8 cellular contexts compared by ENCODE assay signal in genomic region chr4:75698162-75698962, GRCh38. TPM values are rescaled to one million over a fixed set of nuclear protein-coding genes. Genes with fewer than 3 reads are reported as not detected.
DNase-seq lines count a peak whose midpoint lies in the region; ATAC-seq and TF ChIP-seq lines count a peak whose summit lies in the region.

No MANE protein-coding gene starts in this region.

- H3K4me1 ChIP-seq in OCI-LY7 (ENCODE audit: insufficient read depth, low read length, poor library complexity, severe bottlenecking) = peaks cover 13% of the 10 kb centered on the region

- no peaks in the 10 kb centered on the region; the same call in 1 of the 2 replicates for H3K36me3 ChIP-seq in OCI-LY7 (ENCODE audit: insufficient read depth, low read length)

- TF ChIP-seq CTCF in OCI-LY7 (conservative IDR thresholded peaks at IDR 0.05; ENCODE audit: low read length) = no peak
- TF ChIP-seq CTCF in foreskin fibroblast (IDR thresholded peaks at IDR 0.05; ENCODE audit: low read depth, low read length) = no peak

- H2AFZ ChIP-seq in OCI-LY7 (ENCODE audit: low read length) = peak overlapping the region; percentile 73

- H3K4me3 ChIP-seq in OCI-LY7 (ENCODE audit: low read depth, low read length, poor library complexity, severe bottlenecking) (no peak overlapping the region), foreskin fibroblast (ENCODE audit: low read depth in 1 of 2, low read length in 2 of 2) (no peak overlapping the region)

- no peak overlapping the region for H3K27ac ChIP-seq in OCI-LY7 (ENCODE audit: low read depth, low read length, poor library complexity, severe bottlenecking)

- no TSS peak for BruUV-seq in OCI-LY7 (replicated peaks; lab: Mats Ljungman, UMichigan)

- peak; percentile 82 for ATAC-seq in activated CD8-positive, alpha-beta memory T cell treated with anti-CD3 and anti-CD28 coated beads, Interleukin-2, amount 10 ng/mL, durations not matched to agents 7 days and 5 days
- ATAC-seq in HG02840 (IDR thresholded peaks at IDR 0.05; ENCODE audit: low FRiP score, unreplicated experiment) = peak; percentile 94
- ATAC-seq in memory B cell (ENCODE audit: low read depth) = peak; percentile 95
- ATAC-seq in esophagus mucosa = no peak

- H3K27me3 Mint-ChIP-seq in activated CD8-positive, alpha-beta memory T cell treated with anti-CD3 and anti-CD28 coated beads, Interleukin-2, amount 10 ng/mL, durations not matched to agents 7 days and 5 days = no peaks in the 10 kb centered on the region
- H3K27me3 Mint-ChIP-seq in memory B cell = no peaks in the 10 kb centered on the region

- no peaks in the 10 kb centered on the region for H3K79me2 ChIP-seq in OCI-LY7 (ENCODE audit: insufficient read depth, low read depth, low read length)

- H3K9me2 ChIP-seq in OCI-LY7 (ENCODE audit: insufficient read depth, low read length) = no peaks in the 10 kb centered on the region

- peaks cover 29% of the 10 kb centered on the region for H3K4me1 Mint-ChIP-seq in activated CD8-positive, alpha-beta memory T cell treated with anti-CD3 and anti-CD28 coated beads, Interleukin-2, amount 10 ng/mL, durations not matched to agents 7 days and 5 days
- H3K4me1 Mint-ChIP-seq in memory B cell = peaks cover 18% of the 10 kb centered on the region

- H3K9me3 ChIP-seq in OCI-LY7 (ENCODE audit: low read length) = no peaks in the 10 kb centered on the region

- H3K9me3 Mint-ChIP-seq in activated CD8-positive, alpha-beta memory T cell treated with anti-CD3 and anti-CD28 coated beads, Interleukin-2, amount 10 ng/mL, durations not matched to agents 7 days and 5 days (ENCODE audit: low read depth) = peaks cover 3% of the 10 kb centered on the region
- no peaks in the 10 kb centered on the region for H3K9me3 Mint-ChIP-seq in memory B cell

- H3K27ac Mint-ChIP-seq in activated CD8-positive, alpha-beta memory T cell treated with anti-CD3 and anti-CD28 coated beads, Interleukin-2, amount 10 ng/mL, durations not matched to agents 7 days and 5 days = peak overlapping the region; percentile 82
- peak overlapping the region; percentile 97 for H3K27ac Mint-ChIP-seq in memory B cell

- H3K4me2 ChIP-seq in OCI-LY7 (ENCODE audit: low read length) = peak overlapping the region; percentile 37; the same call in 1 of the 2 replicates

- POLR2A ChIA-PET in OCI-LY7 (lab: Charles Lee) = interaction anchor here (0.7 to 1.0 kb wide), 2 partner anchors 15 to 50 kb away, joined by 3 to 4 read pairs; no protein-coding TSS in a partner anchor

- CTCF ChIA-PET in activated CD8-positive, alpha-beta memory T cell treated with anti-CD3 and anti-CD28 coated beads, Interleukin-2, amount 10 ng/mL, durations not matched to agents 7 days and 5 days (lab: Charles Lee) = interaction anchor here (1.0 to 1.7 kb wide), 4 partner anchors 9 to 22 kb away, joined by 3 to 7 read pairs (median 4); no protein-coding TSS in a partner anchor
- CTCF ChIA-PET in OCI-LY7 (lab: Charles Lee; ENCODE audit: unreplicated experiment) = no interaction called here

- DNase-seq in activated CD8-positive, alpha-beta memory T cell treated with anti-CD3 and anti-CD28 coated beads, Interleukin-2, amount 10 ng/mL, durations not matched to agents 7 days and 5 days = peak; percentile 56
- no peak for DNase-seq in activated CD8-positive, alpha-beta memory T cell treated with anti-CD3 and anti-CD28 coated beads, Interleukin-2, amount 50 U/mL, for 48 hours
- DNase-seq in OCI-LY7 (ENCODE audit: low spot score) (peak; percentile 53), memory B cell (ENCODE audit: low spot score in 2 of 2) (peak; percentile 38 to 65), NCI-H1105 (lab: John Stamatoyannopoulos, UW) (no peak), foreskin fibroblast (no peak)

- H3K4me3 Mint-ChIP-seq in activated CD8-positive, alpha-beta memory T cell treated with anti-CD3 and anti-CD28 coated beads, Interleukin-2, amount 10 ng/mL, durations not matched to agents 7 days and 5 days = peak overlapping the region; percentile 38
- H3K4me3 Mint-ChIP-seq in memory B cell = peak overlapping the region; percentile 55

- intact Hi-C loops in OCI-LY7 (cut with micrococcal nuclease; ENCODE audit: unreplicated experiment) = no loop called here

- H3K36me3 Mint-ChIP-seq in activated CD8-positive, alpha-beta memory T cell treated with anti-CD3 and anti-CD28 coated beads, Interleukin-2, amount 10 ng/mL, durations not matched to agents 7 days and 5 days = peaks cover 13% of the 10 kb centered on the region
- H3K36me3 Mint-ChIP-seq in memory B cell = peaks cover 4% of the 10 kb centered on the region

- H4K20me1 ChIP-seq in OCI-LY7 (ENCODE audit: insufficient read depth, low read length) = no peaks in the 10 kb centered on the region

RNA-seq across cellular contexts. Expression of gene G3BP2, which starts 25.2 kb away (rescaled TPM):
- total RNA-seq in activated CD8-positive, alpha-beta memory T cell treated with anti-CD3 and anti-CD28 coated beads, Interleukin-2, amount 10 ng/mL, durations not matched to agents 7 days and 5 days = 100 to 1,000 TPM; 148 to 230 TPM
- total RNA-seq in OCI-LY7 (2014; rRNA removed; shearing (Covaris generic)) = 55.9 and 56.7 TPM in 2 replicates
- total RNA-seq in OCI-LY7 (2022) = 137 and 147 TPM in 2 replicates
- total RNA-seq in esophagus mucosa = 47.2 TPM

RNA-seq across cellular contexts. Expression of gene USO1, which starts 26.0 kb away (rescaled TPM):
- total RNA-seq in activated CD8-positive, alpha-beta memory T cell treated with anti-CD3 and anti-CD28 coated beads, Interleukin-2, amount 10 ng/mL, durations not matched to agents 7 days and 5 days = 10 to 100 TPM; 30.1 to 43.1 TPM
- total RNA-seq in OCI-LY7 (2014; rRNA removed; shearing (Covaris generic)) = 38.0 and 40.5 TPM in 2 replicates
- 54.6 and 57.3 TPM in 2 replicates for total RNA-seq in OCI-LY7 (2022)
- total RNA-seq in esophagus mucosa = 44.3 TPM

Comparison
In these comparisons a context has a peak if more than half of its experiments do, and no peak if none do; other contexts are left out.
1. DNase-seq: peak in activated CD8-positive, alpha-beta memory T cell treated with anti-CD3 and anti-CD28 coated beads, Interleukin-2, amount 10 ng/mL, durations not matched to agents 7 days and 5 days (single experiment), OCI-LY7 (single experiment) and memory B cell (2 of 2); none in activated CD8-positive, alpha-beta memory T cell treated with anti-CD3 and anti-CD28 coated beads, Interleukin-2, amount 50 U/mL, for 48 hours (single experiment), NCI-H1105 (single experiment) and foreskin fibroblast (0 of 2).